ENCODE assay signal across 1 cellular context in the genomic region with DNA sequence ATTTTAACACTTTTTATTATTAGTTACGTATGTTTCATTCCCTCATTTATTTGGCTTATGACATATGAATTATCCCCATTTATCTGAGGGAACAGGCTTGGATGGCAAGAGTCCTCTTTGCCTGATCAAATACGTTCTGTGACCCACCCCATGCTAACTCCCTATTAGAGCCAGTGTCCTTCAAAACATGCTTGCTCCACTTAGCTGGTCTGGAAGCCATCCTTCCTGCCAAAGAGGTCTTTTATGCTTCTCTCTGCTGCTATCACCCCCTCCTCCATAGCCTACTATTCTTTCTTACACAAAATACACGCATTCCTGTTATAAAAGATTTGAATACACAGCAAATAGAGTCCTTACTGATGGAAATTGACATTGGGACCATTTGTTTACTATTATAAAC.
TF ChIP-seq lines count a peak whose summit lies in the region.

No MANE protein-coding gene starts in this region.

TF ChIP-seq in A549, 52 proteins besides CTCF, POLR2A, EP300 and RAD21 (continued from another document):
- TF ChIP-seq, protein P1, sequence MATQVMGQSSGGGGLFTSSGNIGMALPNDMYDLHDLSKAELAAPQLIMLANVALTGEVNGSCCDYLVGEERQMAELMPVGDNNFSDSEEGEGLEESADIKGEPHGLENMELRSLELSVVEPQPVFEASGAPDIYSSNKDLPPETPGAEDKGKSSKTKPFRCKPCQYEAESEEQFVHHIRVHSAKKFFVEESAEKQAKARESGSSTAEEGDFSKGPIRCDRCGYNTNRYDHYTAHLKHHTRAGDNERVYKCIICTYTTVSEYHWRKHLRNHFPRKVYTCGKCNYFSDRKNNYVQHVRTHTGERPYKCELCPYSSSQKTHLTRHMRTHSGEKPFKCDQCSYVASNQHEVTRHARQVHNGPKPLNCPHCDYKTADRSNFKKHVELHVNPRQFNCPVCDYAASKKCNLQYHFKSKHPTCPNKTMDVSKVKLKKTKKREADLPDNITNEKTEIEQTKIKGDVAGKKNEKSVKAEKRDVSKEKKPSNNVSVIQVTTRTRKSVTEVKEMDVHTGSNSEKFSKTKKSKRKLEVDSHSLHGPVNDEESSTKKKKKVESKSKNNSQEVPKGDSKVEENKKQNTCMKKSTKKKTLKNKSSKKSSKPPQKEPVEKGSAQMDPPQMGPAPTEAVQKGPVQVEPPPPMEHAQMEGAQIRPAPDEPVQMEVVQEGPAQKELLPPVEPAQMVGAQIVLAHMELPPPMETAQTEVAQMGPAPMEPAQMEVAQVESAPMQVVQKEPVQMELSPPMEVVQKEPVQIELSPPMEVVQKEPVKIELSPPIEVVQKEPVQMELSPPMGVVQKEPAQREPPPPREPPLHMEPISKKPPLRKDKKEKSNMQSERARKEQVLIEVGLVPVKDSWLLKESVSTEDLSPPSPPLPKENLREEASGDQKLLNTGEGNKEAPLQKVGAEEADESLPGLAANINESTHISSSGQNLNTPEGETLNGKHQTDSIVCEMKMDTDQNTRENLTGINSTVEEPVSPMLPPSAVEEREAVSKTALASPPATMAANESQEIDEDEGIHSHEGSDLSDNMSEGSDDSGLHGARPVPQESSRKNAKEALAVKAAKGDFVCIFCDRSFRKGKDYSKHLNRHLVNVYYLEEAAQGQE (IDR thresholded peaks at IDR 0.05), result no peak
- no peak for TF ChIP-seq CHD2 (IDR thresholded peaks at IDR 0.05; ENCODE audit: low read length, partially characterized antibody)
